Comparison of ENCODE assay signal across 21 cellular contexts in genomic region chr14:89382487-89383170, GRCh38. TPM values are rescaled to one million over a fixed set of nuclear protein-coding genes. Genes with fewer than 3 reads are reported as not detected.
DNase-seq lines count a peak whose midpoint lies in the region; ATAC-seq and TF ChIP-seq lines count a peak whose summit lies in the region.
"Had no signal": no experiment of that assay in that cellular context is flagged by ENCODE, and none has a peak within 500 bp of the region (broad histone marks: within the 10 kb centered on the region; RNA-seq: fewer than 3 reads in every experiment).

No MANE protein-coding gene starts in this region.

- BruUV-seq in Caco-2 (replicated peaks; lab: Mats Ljungman, UMichigan) = no TSS peak

- 93% methylated on average over 5 of the region's 8 CpGs for WGBS in mesenchymal stem cell

- H3K18ac ChIP-seq in mesenchymal stem cell (ENCODE audit: low read depth in 1 of 2, low read length in 2 of 2) = no peak overlapping the region

- H3K9ac ChIP-seq in mesenchymal stem cell (ENCODE audit: low read length) = no peak overlapping the region

- no peak overlapping the region for H4K8ac ChIP-seq in mesenchymal stem cell (ENCODE audit: low read length)

- no peak overlapping the region for H2BK15ac ChIP-seq in mesenchymal stem cell (ENCODE audit: low read depth, poor library complexity, severe bottlenecking)

- H2BK12ac ChIP-seq in mesenchymal stem cell (ENCODE audit: low read length in 2 of 2) = no peak overlapping the region

- no peak overlapping the region for H2BK120ac ChIP-seq in mesenchymal stem cell (ENCODE audit: low read depth, low read length)

- no peak overlapping the region for H2AK5ac ChIP-seq in mesenchymal stem cell (ENCODE audit: low read length, severe bottlenecking)

- H3K9me3 ChIP-seq in Caco-2 (no peaks in the 10 kb centered on the region), mesenchymal stem cell (ENCODE audit: control insufficient read depth, low read length) (no peaks in the 10 kb centered on the region)
- H3K9me3 ChIP-seq: adrenal gland, esophagus squamous epithelium had no signal

- DNase-seq in NCI-H1694 (lab: John Stamatoyannopoulos, UW) (peak; percentile 91), NCI-H1694 treated with DMSO at 0.1 percent for 48 hours (lab: John Stamatoyannopoulos, UW) (no peak), Caco-2 (no peak), WTC11 (ENCODE audit: low spot score) (no peak), immature natural killer cell (no peak), 8988T (no peak), mesenchymal stem cell (no peak)
- no peak for DNase-seq in activated CD8-positive, alpha-beta memory T cell treated with anti-CD3 and anti-CD28 coated beads, Interleukin-2, amount 50 U/mL, for 48 hours
- DNase-seq: activated CD4-positive, alpha-beta memory T cell treated with anti-CD3 and anti-CD28 coated beads for 36 hours; activated T-cell treated with anti-CD3 and anti-CD28 coated beads, Interleukin-2, amount 50 U/mL, for 24 hours; DMS53; effector CD4-positive, alpha-beta T cell; esophagus squamous epithelium; Karpas-422; left cardiac atrium; NCI-H1105 treated with DMSO at 0.1 percent for 48 hours; OCI-M1; SHP77; stimulated activated CD4-positive, alpha-beta T cell treated with anti-CD3 and anti-CD28 coated beads, Interleukin-4, amount 100 ng/mL, for 24 hours had no signal

- H3K4me3 ChIP-seq in Caco-2 (ENCODE audit: low read depth, low read length) (no peak overlapping the region), mesenchymal stem cell (ENCODE audit: insufficient read depth in 1 of 2, low read depth in 1 of 2, low read length in 2 of 2) (no peak overlapping the region)
- H3K4me3 ChIP-seq: adrenal gland, cardiac muscle cell, esophagus squamous epithelium had no signal

- H3K4me2 ChIP-seq in mesenchymal stem cell (ENCODE audit: low read length, poor library complexity, severe bottlenecking) = no peak overlapping the region

- no peaks in the 10 kb centered on the region for H3K4me1 ChIP-seq in Caco-2
- peaks cover 7% of the 10 kb centered on the region for H3K4me1 ChIP-seq in mesenchymal stem cell (ENCODE audit: control insufficient read depth, insufficient read depth, low read depth, low read length)

- peaks cover 44% of the 10 kb centered on the region for H3K79me1 ChIP-seq in mesenchymal stem cell (replicated peaks; ENCODE audit: low read length, poor library complexity, severe bottlenecking)

- no peak overlapping the region for H4K91ac ChIP-seq in mesenchymal stem cell (ENCODE audit: low read length)

- no peak overlapping the region for H3K4me3 Mint-ChIP-seq in Caco-2 (ENCODE audit: unreplicated experiment)
- no peak overlapping the region for H3K4me3 Mint-ChIP-seq in WTC11
- peak overlapping the region in 1 of 5 donors; percentile 42 for H3K4me3 Mint-ChIP-seq in immature natural killer cell
- H3K4me3 Mint-ChIP-seq: activated CD4-positive, alpha-beta memory T cell treated with anti-CD3 and anti-CD28 coated beads for 36 hours; activated T-cell treated with anti-CD3 and anti-CD28 coated beads, Interleukin-2, amount 50 U/mL, for 24 hours had no signal

- H3K14ac ChIP-seq in mesenchymal stem cell (ENCODE audit: low read length in 2 of 2) = no peak overlapping the region

- no peaks in the 10 kb centered on the region for H3K27me3 ChIP-seq in Caco-2 (replicated peaks; ENCODE audit: control insufficient read depth, insufficient read depth, low read length)
- H3K27me3 ChIP-seq in mesenchymal stem cell (ENCODE audit: control insufficient read depth in 1 of 2, insufficient read depth in 1 of 2, low read length in 2 of 2) = no peaks in the 10 kb centered on the region
- H3K27me3 ChIP-seq: adrenal gland, cardiac muscle cell, esophagus squamous epithelium had no signal

- TF ChIP-seq CTCF in Caco-2 (IDR thresholded peaks at IDR 0.05; ENCODE audit: insufficient read depth in 1 of 2, low read depth in 1 of 2, low read length in 1 of 2, severe bottlenecking in 1 of 2, unreplicated experiment in 1 of 2) = no peak
- no peak for TF ChIP-seq CTCF in WTC11 (IDR thresholded peaks at IDR 0.05)

- H3K23ac ChIP-seq in mesenchymal stem cell (ENCODE audit: low read length in 2 of 2) = no peak overlapping the region

- H3K27me3 Mint-ChIP-seq in Caco-2 (ENCODE audit: insufficient read depth, unreplicated experiment) (no peaks in the 10 kb centered on the region), WTC11 (ENCODE audit: low read depth) (no peaks in the 10 kb centered on the region), immature natural killer cell (ENCODE audit: low read depth in 3 of 3) (peaks cover 2 to 3% (median 2%) of the 10 kb centered on the region in 3 donors)
- H3K27me3 Mint-ChIP-seq: activated CD4-positive, alpha-beta memory T cell treated with anti-CD3 and anti-CD28 coated beads for 36 hours; activated T-cell treated with anti-CD3 and anti-CD28 coated beads, Interleukin-2, amount 50 U/mL, for 24 hours had no signal

- H3K4me1 Mint-ChIP-seq in Caco-2 (ENCODE audit: low read depth, unreplicated experiment) (no peaks in the 10 kb centered on the region), WTC11 (peaks cover 78% of the 10 kb centered on the region), immature natural killer cell (peaks cover 78 to 85% of the 10 kb centered on the region in 2 donors)

- H3K4ac ChIP-seq in mesenchymal stem cell (ENCODE audit: low read depth in 1 of 2, low read length in 2 of 2) = no peak overlapping the region

- no peaks in the 10 kb centered on the region for H3K36me3 ChIP-seq in Caco-2 (ENCODE audit: control insufficient read depth, insufficient read depth, low read length)
- H3K36me3 ChIP-seq in mesenchymal stem cell (ENCODE audit: control insufficient read depth in 1 of 2, insufficient read depth in 2 of 2, low read depth in 1 of 2, low read length in 2 of 2) = peaks cover 0 to 19% of the 10 kb centered on the region in 2 experiments
- H3K36me3 ChIP-seq: adrenal gland, cardiac muscle cell had no signal

- no peak overlapping the region for H2AFZ ChIP-seq in mesenchymal stem cell (ENCODE audit: low read depth, low read length)

- H3K36me3 Mint-ChIP-seq in Caco-2 (ENCODE audit: insufficient read depth, unreplicated experiment) (peaks cover 9% of the 10 kb centered on the region), WTC11 (peaks cover 38% of the 10 kb centered on the region), immature natural killer cell (peaks cover 0 to 4% (median 3%) of the 10 kb centered on the region in 3 donors)

- H2BK5ac ChIP-seq in mesenchymal stem cell (ENCODE audit: low read depth, low read length, poor library complexity, severe bottlenecking) = no peak overlapping the region

- H3K27ac Mint-ChIP-seq in Caco-2 (ENCODE audit: unreplicated experiment) (peak overlapping the region; percentile 3), WTC11 (peak overlapping the region; percentile 12), immature natural killer cell (peak overlapping the region in 4 of 6 donors; percentile 8 to 72 (median 40))
- H3K27ac Mint-ChIP-seq: activated CD4-positive, alpha-beta memory T cell treated with anti-CD3 and anti-CD28 coated beads for 36 hours had no signal

- no peak for ATAC-seq in WTC11
- ATAC-seq: left cardiac atrium had no signal

- H3K27ac ChIP-seq in mesenchymal stem cell (ENCODE audit: low read length, poor library complexity, severe bottlenecking) = no peak overlapping the region
- H3K27ac ChIP-seq: adrenal gland, cardiac muscle cell, esophagus squamous epithelium had no signal

- intact Hi-C loops in Caco-2 (cut with micrococcal nuclease; ENCODE audit: unreplicated experiment) = loop anchor here (5.0 kb wide), 1 partner anchor 45 kb away; no protein-coding TSS in a partner anchor

- CTCF ChIA-PET in Caco-2 (lab: Charles Lee) (no interaction called here), WTC11 (lab: Charles Lee) (interaction anchor here (0.7 kb wide), 1 partner anchor 342 kb away, joined by 3 read pairs; no protein-coding TSS in a partner anchor)

- H3K9me3 Mint-ChIP-seq in Caco-2 (ENCODE audit: unreplicated experiment) = no peaks in the 10 kb centered on the region
- peaks cover 6% of the 10 kb centered on the region for H3K9me3 Mint-ChIP-seq in WTC11
- H3K9me3 Mint-ChIP-seq in immature natural killer cell = no peaks in the 10 kb centered on the region

- POLR2A ChIA-PET in Caco-2 (lab: Charles Lee) = no interaction called here
- POLR2A ChIA-PET in WTC11 (lab: Charles Lee) = interaction anchor here (0.6 to 0.7 kb wide), 2 partner anchors 40 to 55 kb away, joined by 4 to 9 read pairs; no protein-coding TSS in a partner anchor

TF ChIP-seq in WTC11, 78 proteins besides CTCF, POLR2A, EP300 and RAD21 (continues in another document):
- TF ChIP-seq ESRRA (CRISPR knock-in tag; IDR thresholded peaks at IDR 0.05; ENCODE audit: borderline replicate concordance) = no peak
- no peak for TF ChIP-seq CREB1 (CRISPR knock-in tag; IDR thresholded peaks at IDR 0.05)
- no peak for TF ChIP-seq NR1H2 (CRISPR knock-in tag; IDR thresholded peaks at IDR 0.05)
- no peak for TF ChIP-seq STAT6 (CRISPR knock-in tag; conservative IDR thresholded peaks at IDR 0.05; ENCODE audit: low read depth)

RNA-seq across cellular contexts. Expression of gene FOXN3, which starts 34.4 kb away (rescaled TPM):
- total RNA-seq in Caco-2 (2022) (20.6 and 24.8 TPM in 2 replicates), WTC11 (2021) (143 to 170 TPM (median 147 TPM) in 3 replicates)
- 100 to 1,000 TPM in 2 of 3 donors, 10 to 100 TPM in 1; 88.6 to 150 (median 102) TPM for polyA plus RNA-seq in immature natural killer cell
- polyA plus RNA-seq in mesenchymal stem cell (2013, experiment 1 of 2) = 28.2 TPM
- polyA plus RNA-seq in mesenchymal stem cell (2013, experiment 2 of 2) = 27.4 TPM
